Comparison of ENCODE assay signal across 22 cellular contexts in genomic region chr13:42255854-42256253, GRCh38. TPM values are rescaled to one million over a fixed set of nuclear protein-coding genes. Genes with fewer than 3 reads are reported as not detected.
DNase-seq lines count a peak whose midpoint lies in the region; ATAC-seq, FAIRE-seq and TF ChIP-seq lines count a peak whose summit lies in the region.
"Had no signal": no experiment of that assay in that cellular context is flagged by ENCODE, and none has a peak within 500 bp of the region (broad histone marks: within the 10 kb centered on the region; RNA-seq: fewer than 3 reads in every experiment).

No MANE protein-coding gene starts in this region.

- TF ChIP-seq CTCF in H1 (IDR thresholded peaks at IDR 0.05; ENCODE audit: control extremely low read depth in 1 of 3, insufficient read depth in 1 of 3, low read depth in 1 of 3, low read length in 3 of 3) (no peak), foreskin keratinocyte (conservative IDR thresholded peaks at IDR 0.05) (no peak)

- no peak overlapping the region for H4K5ac ChIP-seq in H1 (ENCODE audit: insufficient read length, low read depth, low read length)

- no peak for TF ChIP-seq EP300 in H1 (IDR thresholded peaks at IDR 0.05; ENCODE audit: borderline replicate concordance in 1 of 2, low read depth in 2 of 2, low read length in 2 of 2)

- no peak overlapping the region for H3K4ac ChIP-seq in H1 (replicated peaks; ENCODE audit: insufficient read length, low read depth, low read length)

- H3K79me2 ChIP-seq in H1 (ENCODE audit: control insufficient read depth in 1 of 2, insufficient read depth in 2 of 2, low read length in 2 of 2): no peaks in the 10 kb centered on the region

- H4K91ac ChIP-seq in H1 (replicated peaks; ENCODE audit: insufficient read length, low read length): no peak overlapping the region

- H3K9me3 ChIP-seq in H1 (ENCODE audit: insufficient read depth in 2 of 2, low read depth in 1 of 2, low read length in 1 of 2): 0 out of 4 replicates have a peak, but pooled peaks cover 0 to under 1% of the 10 kb centered on the region in 2 experiments

- no peak overlapping the region for H3K23ac ChIP-seq in H1 (ENCODE audit: insufficient read length)

- H3K27ac ChIP-seq in H1 (ENCODE audit: low read depth, low read length) (no peak overlapping the region), foreskin keratinocyte (no peak overlapping the region)
- H3K27ac ChIP-seq: 22Rv1, C4-2B, KMS-11, RWPE1 had no signal

- DNase-seq in DMS 273 (lab: John Stamatoyannopoulos, UW; ENCODE audit: unreplicated experiment): peak; percentile 7
- no peak for DNase-seq in DMS 273 treated with DMSO at 0.1 percent for 48 hours (lab: John Stamatoyannopoulos, UW)
- DNase-seq in GM12891 (ENCODE audit: insufficient read length, low spot score): no peak
- no peak for DNase-seq in H1 (ENCODE audit: low read depth in 1 of 2, low spot score in 2 of 2)
- peak; percentile 26 to 65 for DNase-seq in foreskin keratinocyte
- no peak for DNase-seq in NCI-H2196 (lab: John Stamatoyannopoulos, UW; ENCODE audit: unreplicated experiment)
- no peak for DNase-seq in HPDE6-E6E7 (ENCODE audit: extremely low spot score)
- DNase-seq: Calu3, H9, NCI-H1092, NCI-H1436 treated with DMSO at 0.1 percent for 48 hours, NCI-H2029, NCI-H526 treated with DMSO at 0.1 percent for 48 hours, SHP77 had no signal

- no peak overlapping the region for H3K9ac ChIP-seq in H1 (replicated peaks in 1 of 4; ENCODE audit: extremely low read depth in 1 of 4, low read depth in 3 of 4, low read length in 3 of 4)
- H3K9ac ChIP-seq: KMS-11 had no signal

- POLR2A ChIA-PET in H1 (lab: Charles Lee; ENCODE audit: partially characterized antibody): no interaction called here

- FAIRE-seq in GM12891 (lab: Jason Lieb, UNC) (peak; percentile 68), H1 (lab: Jason Lieb, UNC) (peak; percentile 52)
- FAIRE-seq: GM18507, HTR-8/SVneo had no signal

- no peak for TF ChIP-seq POLR2A in GM12891 (IDR thresholded peaks at IDR 0.05; ENCODE audit: low read depth, low read length)
- no peak for TF ChIP-seq POLR2A in H1 (IDR thresholded peaks at IDR 0.05; ENCODE audit: control extremely low read depth in 1 of 2, low read depth in 2 of 2, low read length in 2 of 2)

- H3K56ac ChIP-seq in H1 (replicated peaks; ENCODE audit: insufficient read length, low read depth, low read length): no peak overlapping the region

- H2AFZ ChIP-seq in H1 (ENCODE audit: low read length): peak overlapping the region; percentile 81

- no peaks in the 10 kb centered on the region for H3K79me1 ChIP-seq in H1 (ENCODE audit: low read depth, low read length)

- no peak overlapping the region for H3K18ac ChIP-seq in H1 (ENCODE audit: extremely low read depth, low read length)

- no peaks in the 10 kb centered on the region for H3K23me2 ChIP-seq in H1 (ENCODE audit: low read depth, low read length)

- CTCF ChIA-PET in H1 (lab: Charles Lee; ENCODE audit: partially characterized antibody): no interaction called here

- no peak overlapping the region for H3K4me3 ChIP-seq in H1 (ENCODE audit: extremely low read depth in 1 of 4, insufficient read depth in 2 of 4, low read depth in 3 of 4, low read length in 4 of 4)

- H2AK5ac ChIP-seq in H1 (ENCODE audit: low read depth, low read length): no peak overlapping the region

- no peak overlapping the region for H4K8ac ChIP-seq in H1 (ENCODE audit: extremely low read depth, insufficient read depth, low read length)

- no peak overlapping the region for H2BK5ac ChIP-seq in H1 (ENCODE audit: low read depth, low read length)

- no peak overlapping the region for H3K4me2 ChIP-seq in H1 (ENCODE audit: insufficient read depth in 1 of 2, low read depth in 2 of 2, low read length in 2 of 2)
- H3K4me2 ChIP-seq: KMS-11 had no signal

- H3K14ac ChIP-seq in H1 (ENCODE audit: insufficient read length): no peak overlapping the region

- H3K4me1 ChIP-seq in H1 (replicated peaks in 1 of 4; ENCODE audit: control insufficient read depth in 3 of 4, insufficient read depth in 4 of 4, low read length in 3 of 4): peaks cover 0 to 6% (median 1%) of the 10 kb centered on the region in 4 experiments; a peak in 2 of 7 replicates
- no peaks in the 10 kb centered on the region for H3K4me1 ChIP-seq in foreskin keratinocyte

- H4K20me1 ChIP-seq in H1 (replicated peaks in 1 of 2; ENCODE audit: control insufficient read depth in 1 of 2, insufficient read depth in 2 of 2, low read length in 2 of 2): no peaks in the 10 kb centered on the region

- peak; percentile 41 for ATAC-seq in foreskin keratinocyte
- ATAC-seq in GM18517 (IDR thresholded peaks at IDR 0.05; ENCODE audit: unreplicated experiment): no peak
- ATAC-seq: Panc1 had no signal

- H3K36me3 ChIP-seq in H1 (ENCODE audit: control insufficient read depth in 2 of 4, insufficient read depth in 4 of 4, low read length in 3 of 4): no peaks in the 10 kb centered on the region

- 87% methylated on average over 4 of the region's 4 CpGs; no CpG with 5 or more reads in 1 of the 2 experiments for WGBS in H1 (ENCODE audit: extremely low coverage in 1 of 2, insufficient coverage in 1 of 2, insufficient read length in 1 of 2, insufficient replicate concordance in 2 of 2, low coverage in 1 of 2, low lambda C conversion rate in 2 of 2, missing lambda C conversion rate in 1 of 2), 2 experiments

- TF ChIP-seq RAD21 in H1 (IDR thresholded peaks at IDR 0.05 in 1 of 2, conservative IDR thresholded peaks at IDR 0.05 in 1 of 2; ENCODE audit: low read depth in 2 of 2, low read length in 2 of 2): no peak

- H2BK120ac ChIP-seq in H1 (replicated peaks; ENCODE audit: low read depth, low read length): no peak overlapping the region

- H3K27me3 ChIP-seq in H1 (replicated peaks in 1 of 4; ENCODE audit: control insufficient read depth in 3 of 4, extremely low read depth in 1 of 4, insufficient read depth in 3 of 4, low read length in 3 of 4): no peaks in the 10 kb centered on the region
- no peaks in the 10 kb centered on the region for H3K27me3 ChIP-seq in foreskin keratinocyte

- no peak overlapping the region for H2BK12ac ChIP-seq in H1 (ENCODE audit: low read depth, low read length)

- H2BK15ac ChIP-seq in H1 (ENCODE audit: low read length): no peak overlapping the region

- no peak overlapping the region for H2BK20ac ChIP-seq in H1 (ENCODE audit: low read length)

TF ChIP-seq in GM12891, 5 proteins besides CTCF, POLR2A, EP300 and RAD21:
- no peak for TF ChIP-seq POLR2AphosphoS5 (IDR thresholded peaks at IDR 0.05; ENCODE audit: low read depth, low read length)
- no peak for TF ChIP-seq TAF1 (IDR thresholded peaks at IDR 0.05; ENCODE audit: low read depth, low read length)
- TF ChIP-seq SPI1 (IDR thresholded peaks at IDR 0.05; ENCODE audit: low read depth, low read length): no peak
- TF ChIP-seq POU2F2 (IDR thresholded peaks at IDR 0.05; ENCODE audit: low read depth, low read length): no peak
- no peak for TF ChIP-seq PAX5 (IDR thresholded peaks at IDR 0.05; ENCODE audit: insufficient read depth, low read length, severe bottlenecking)

RNA-seq across cellular contexts. Expression of gene AKAP11, which starts 16.1 kb away (rescaled TPM):
- polyA plus RNA-seq in GM12891 (2012; ENCODE audit: low read depth, missing spikeins): 11.1 TPM
- total RNA-seq in H1 (2021; fragmentation: NEBNext Ultra II Directional; extraction: Animal tissue kit (Norgen Biotek cat#: 25700)): 21.7 and 21.9 TPM in 2 replicates
- polyA plus RNA-seq in H1 (2011; rRNA removed) (2.7 and 4.5 TPM in 2 replicates), foreskin keratinocyte (2.7 and 3.0 TPM in 2 replicates)
- 6.7 TPM for polyA plus RNA-seq in H1 (2011; cell fraction: cytosol; rRNA removed)
- 3.8 TPM for polyA plus RNA-seq in H1 (2011; cell fraction: nucleus; rRNA removed)
- polyA plus RNA-seq in H1 (2012, experiment 1 of 2): 4.3 to 10.0 TPM (median 6.2 TPM) in 4 replicates
- 0.45 TPM for polyA plus RNA-seq in H1 (2012, experiment 2 of 2)
- 7.2 TPM for polyA plus RNA-seq in H1 (2013, experiment 1 of 2)
- polyA plus RNA-seq in H1 (2013, experiment 2 of 2): 6.7 TPM
- polyA minus RNA-seq in H1 (2011; rRNA and poly(A)+ RNA removed): 27.2 and 42.9 TPM in 2 replicates
- polyA minus RNA-seq in H1 (2011; cell fraction: cytosol; rRNA and poly(A)+ RNA removed): 13.8 TPM
- 37.6 TPM for polyA minus RNA-seq in H1 (2011; cell fraction: nucleus; rRNA and poly(A)+ RNA removed)
- 21.9 and 22.5 TPM in 2 replicates for total RNA-seq in foreskin keratinocyte

Comparison
In these comparisons a context has a peak if more than half of its experiments do, and no peak if none do; other contexts are left out.
1. DNase-seq: peak in DMS 273 (single experiment) and foreskin keratinocyte (2 of 2); none in DMS 273 treated with DMSO at 0.1 percent for 48 hours (single experiment), GM12891 (single experiment), H1 (0 of 2), NCI-H2196 (single experiment) and HPDE6-E6E7 (single experiment).